20 cellular contexts compared by ENCODE assay signal in the genomic region with DNA sequence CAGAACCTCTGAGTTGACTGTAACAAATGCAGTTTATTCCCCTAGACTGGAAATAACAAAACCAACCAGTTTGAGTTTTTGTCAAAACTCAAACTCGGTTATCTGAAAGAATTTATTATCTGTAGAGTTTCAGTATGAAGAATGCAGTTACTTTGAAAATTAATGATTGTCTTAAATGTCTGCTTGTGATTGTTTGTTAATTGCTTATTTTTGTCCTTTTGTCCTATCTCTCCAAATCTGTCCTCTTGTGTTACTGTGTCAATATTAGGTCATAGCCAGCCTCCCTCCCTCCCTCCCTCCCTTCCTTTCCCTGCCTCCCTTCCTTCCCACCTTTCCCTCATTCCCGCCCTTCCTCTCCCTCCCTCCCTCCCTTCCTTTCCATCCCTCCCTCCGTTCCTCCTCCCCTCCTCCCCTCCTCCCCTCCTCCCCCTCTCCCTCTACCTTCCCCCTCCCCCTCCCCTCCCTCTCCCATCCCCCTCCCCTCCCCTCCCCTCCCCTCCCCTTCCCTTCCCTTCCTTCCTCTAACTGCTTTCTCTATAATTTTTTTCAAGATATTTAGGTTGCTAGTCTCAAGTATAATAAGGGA.
"Had no signal": no experiment of that assay in that cellular context is flagged by ENCODE, and none has a peak within 500 bp of the region (broad histone marks: within the 10 kb centered on the region; RNA-seq: fewer than 3 reads in every experiment).

No MANE protein-coding gene starts in this region.

- H3K36me3 ChIP-seq: colonic mucosa, gastroesophageal sphincter, suprapubic skin had no signal

- H3K36me3 Mint-ChIP-seq: naive B cell had no signal

- H3K4me3 Mint-ChIP-seq: activated CD8-positive, alpha-beta T cell treated with anti-CD3 and anti-CD28 coated beads for 36 hours; activated naive CD8-positive, alpha-beta T cell; activated T-cell treated with anti-CD3 and anti-CD28 coated beads, Interleukin-2, amount 50 U/mL, for 4 hours; WTC11 had no signal

- H3K27ac ChIP-seq: body of pancreas, colonic mucosa, gastroesophageal sphincter, suprapubic skin had no signal

- H3K27me3 Mint-ChIP-seq: activated CD8-positive, alpha-beta T cell treated with anti-CD3 and anti-CD28 coated beads for 36 hours; activated naive CD8-positive, alpha-beta T cell had no signal

- ATAC-seq: activated CD8-positive, alpha-beta T cell treated with anti-CD3 and anti-CD28 coated beads for 36 hours; activated T-cell treated with anti-CD3 and anti-CD28 coated beads, Interleukin-2, amount 50 U/mL, for 4 hours; body of pancreas; gastroesophageal sphincter; heart right ventricle; left colon; stimulated activated naive CD8-positive, alpha-beta T cell treated with anti-CD3 and anti-CD28 coated beads, Interleukin-15, Interleukin-2, amounts not matched to agents 100 U/mL and 50 U/mL, for 24 hours; WTC11 had no signal

- H3K4me1 ChIP-seq: colonic mucosa had no signal

- H3K4me1 Mint-ChIP-seq: naive B cell had no signal

- H3K27me3 ChIP-seq: body of pancreas, colonic mucosa, gastroesophageal sphincter, heart right ventricle, suprapubic skin had no signal

- H3K9me3 Mint-ChIP-seq: activated CD8-positive, alpha-beta T cell treated with anti-CD3 and anti-CD28 coated beads for 36 hours; activated T-cell treated with anti-CD3 and anti-CD28 coated beads, Interleukin-2, amount 50 U/mL, for 4 hours; naive B cell had no signal

- DNase-seq: activated CD4-positive, alpha-beta T cell treated with anti-CD3 and anti-CD28 coated beads for 4 hours; activated CD8-positive, alpha-beta T cell treated with anti-CD3 and anti-CD28 coated beads for 36 hours; activated effector memory CD4-positive, alpha-beta T cell treated with anti-CD3 and anti-CD28 coated beads, Interleukin-2, amount 50 U/mL, for 16 hours; activated T-cell treated with anti-CD3 and anti-CD28 coated beads, Interleukin-2, amount 50 U/mL, for 4 hours; amygdala; body of pancreas; caudate nucleus; colonic mucosa; heart right ventricle; left colon; naive B cell; stimulated activated naive CD8-positive, alpha-beta T cell treated with anti-CD3 and anti-CD28 coated beads, Interleukin-15, Interleukin-2, amounts not matched to agents 100 U/mL and 50 U/mL, for 24 hours; trophoblast cell had no signal

- H3K9me3 ChIP-seq: body of pancreas, colonic mucosa, gastroesophageal sphincter, heart right ventricle, suprapubic skin had no signal

- H3K27ac Mint-ChIP-seq: activated CD8-positive, alpha-beta T cell treated with anti-CD3 and anti-CD28 coated beads for 36 hours; activated naive CD8-positive, alpha-beta T cell; naive B cell had no signal

- FAIRE-seq: endometrium, islet of Langerhans, TTC549 had no signal

- H3K4me3 ChIP-seq: body of pancreas, colonic mucosa, gastroesophageal sphincter, heart right ventricle, suprapubic skin had no signal
